ENCODE assay signal across 1 cellular context in the genomic region with DNA sequence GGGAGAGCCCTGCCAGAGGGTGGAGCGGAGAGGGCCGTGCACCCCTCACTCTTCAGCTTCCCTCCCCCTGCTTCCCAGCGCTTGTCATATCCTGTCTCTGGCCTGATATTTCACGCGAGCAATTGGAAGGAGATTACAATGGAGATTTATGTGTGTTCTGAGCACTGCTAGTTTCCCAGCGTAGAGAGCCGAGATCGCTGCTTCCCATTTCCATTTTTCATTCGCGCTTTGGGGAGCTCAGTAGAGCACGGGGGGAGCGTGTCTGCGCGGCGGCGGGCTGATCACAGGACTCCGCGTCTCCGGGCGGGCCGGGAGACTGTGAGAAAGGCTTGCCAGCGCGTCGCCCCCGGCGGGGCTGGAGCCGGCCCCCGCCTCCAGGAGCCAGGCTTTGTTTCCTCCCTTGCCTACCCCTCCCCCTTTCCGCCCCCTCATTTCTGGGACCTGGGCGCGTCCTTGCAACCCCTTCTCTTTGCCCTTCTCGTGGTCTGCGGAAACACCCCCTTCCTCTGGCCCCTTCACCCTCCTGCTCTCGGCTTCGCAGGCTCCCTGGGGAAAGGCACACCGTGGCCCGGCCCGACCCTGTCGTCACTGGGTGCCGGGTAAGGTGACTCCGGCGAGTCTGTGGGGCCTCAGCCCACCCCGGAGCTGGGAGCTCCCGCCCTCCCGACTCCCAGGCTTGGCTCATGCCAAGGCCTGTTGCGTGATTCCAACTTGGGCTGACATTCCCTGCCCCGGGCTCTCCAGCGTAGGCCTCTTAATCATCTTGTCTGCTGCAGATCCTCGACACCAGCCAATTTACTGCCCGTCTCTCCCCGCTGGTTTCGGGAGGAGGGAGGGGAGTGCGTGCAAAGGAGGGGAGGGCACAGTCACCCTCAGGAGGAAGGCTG.
TF ChIP-seq lines count a peak whose summit lies in the region.

No MANE protein-coding gene starts in this region.

TF ChIP-seq in IMR-90, 13 proteins besides CTCF, POLR2A, EP300 and RAD21 (continued from another document):
- TF ChIP-seq ELK1 (IDR thresholded peaks at IDR 0.05; ENCODE audit: borderline replicate concordance, low read depth, low read length) (no peak), MAZ (IDR thresholded peaks at IDR 0.05; ENCODE audit: borderline replicate concordance, low read depth, low read length) (no peak), CEBPB (IDR thresholded peaks at IDR 0.05; ENCODE audit: low read depth, low read length) (no peak), NFE2L2 (IDR thresholded peaks at IDR 0.05; ENCODE audit: low read depth, low read length) (no peak)
- TF ChIP-seq, protein P1, sequence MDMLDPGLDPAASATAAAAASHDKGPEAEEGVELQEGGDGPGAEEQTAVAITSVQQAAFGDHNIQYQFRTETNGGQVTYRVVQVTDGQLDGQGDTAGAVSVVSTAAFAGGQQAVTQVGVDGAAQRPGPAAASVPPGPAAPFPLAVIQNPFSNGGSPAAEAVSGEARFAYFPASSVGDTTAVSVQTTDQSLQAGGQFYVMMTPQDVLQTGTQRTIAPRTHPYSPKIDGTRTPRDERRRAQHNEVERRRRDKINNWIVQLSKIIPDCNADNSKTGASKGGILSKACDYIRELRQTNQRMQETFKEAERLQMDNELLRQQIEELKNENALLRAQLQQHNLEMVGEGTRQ (IDR thresholded peaks at IDR 0.05; ENCODE audit: low read depth, low read length), result no peak
